Comparison of ENCODE assay signal across 31 cellular contexts in the genomic region with DNA sequence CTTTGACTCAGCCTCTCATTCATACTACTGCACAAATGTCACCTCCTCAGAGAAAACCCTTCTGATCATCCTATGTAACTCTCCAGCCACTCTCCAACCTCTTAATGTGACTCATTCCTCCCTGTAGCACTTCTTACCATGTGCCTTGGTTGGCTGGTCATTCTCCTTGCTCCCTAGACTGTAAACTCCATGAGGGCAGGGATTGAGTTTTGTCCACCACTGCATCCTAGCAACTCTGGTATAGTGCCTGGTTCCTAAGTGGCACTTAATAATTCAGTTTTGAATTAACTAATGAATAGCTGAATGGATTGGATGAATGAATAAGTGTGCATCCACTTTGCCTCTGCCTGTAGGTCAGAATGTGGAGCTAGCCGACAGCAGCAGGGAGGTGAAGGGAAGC.
"Had no signal": no experiment of that assay in that cellular context is flagged by ENCODE, and none has a peak within 500 bp of the region (broad histone marks: within the 10 kb centered on the region; RNA-seq: fewer than 3 reads in every experiment).

No MANE protein-coding gene starts in this region.

- ATAC-seq: activated CD4-positive, alpha-beta T cell treated with anti-CD3 and anti-CD28 coated beads for 36 hours; activated CD8-positive, alpha-beta memory T cell treated with anti-CD3 and anti-CD28 coated beads, Interleukin-2, amount 10 ng/mL, durations not matched to agents 7 days and 5 days; activated CD8-positive, alpha-beta T cell treated with anti-CD3 and anti-CD28 coated beads, Interleukin-2, amount 10 ng/mL, durations not matched to agents 7 days and 5 days; activated naive CD8-positive, alpha-beta T cell treated with anti-CD3 and anti-CD28 coated beads, Interleukin-2, amount 50 U/mL, for 24 hours; body of pancreas; esophagus mucosa had no signal

- H3K4me3 ChIP-seq: adrenal gland, body of pancreas had no signal

- DNase-seq: activated CD4-positive, alpha-beta memory T cell treated with anti-CD3 and anti-CD28 coated beads for 36 hours; activated CD4-positive, alpha-beta T cell treated with anti-CD3 and anti-CD28 coated beads for 36 hours; activated CD4-positive, alpha-beta T cell treated with anti-CD3 and anti-CD28 coated beads, Interleukin-2, amount 10 ng/mL, durations not matched to agents 24 days and 14 days; activated CD4-positive, CD25-positive, alpha-beta regulatory T cell; activated CD4-positive, CD25-positive, alpha-beta regulatory T cell treated with anti-CD3 and anti-CD28 coated beads, Interleukin-2, amount 50 U/mL, for 72 hours; activated CD8-positive, alpha-beta memory T cell treated with anti-CD3 and anti-CD28 coated beads, Interleukin-2, amount 10 ng/mL, durations not matched to agents 7 days and 5 days; activated CD8-positive, alpha-beta memory T cell treated with anti-CD3 and anti-CD28 coated beads, Interleukin-2, amount 50 U/mL, for 4 hours; activated CD8-positive, alpha-beta T cell treated with anti-CD3 and anti-CD28 coated beads, Interleukin-2, amount 10 ng/mL, durations not matched to agents 7 days and 5 days; activated effector memory CD4-positive, alpha-beta T cell treated with anti-CD3 and anti-CD28 coated beads, Interleukin-2, amount 50 U/mL, for 16 hours; activated naive CD4-positive, alpha-beta T cell treated with anti-CD3 and anti-CD28 coated beads for 36 hours; activated naive CD8-positive, alpha-beta T cell treated with anti-CD3 and anti-CD28 coated beads for 36 hours; activated naive CD8-positive, alpha-beta T cell treated with anti-CD3 and anti-CD28 coated beads, Interleukin-2, amount 50 U/mL, for 24 hours; activated T-cell treated with anti-CD3 and anti-CD28 coated beads, Interleukin-2, amount 50 U/mL, for 1 hour; activated T-cell treated with anti-CD3 and anti-CD28 coated beads, Interleukin-2, amount 50 U/mL, for 48 hours; adrenal gland; amygdala; aorta; body of pancreas; caudate nucleus; effector memory CD4-positive, alpha-beta T cell; endodermal cell; foreskin fibroblast; head of caudate nucleus; T-helper 1 cell; T-helper 2 cell had no signal

- H3K36me3 Mint-ChIP-seq: activated CD4-positive, alpha-beta memory T cell treated with anti-CD3 and anti-CD28 coated beads for 36 hours; activated CD8-positive, alpha-beta memory T cell treated with anti-CD3 and anti-CD28 coated beads, Interleukin-2, amount 10 ng/mL, durations not matched to agents 7 days and 5 days; activated naive CD4-positive, alpha-beta T cell treated with anti-CD3 and anti-CD28 coated beads, Interleukin-2, amount 50 U/mL, for 24 hours; activated naive CD8-positive, alpha-beta T cell treated with anti-CD3 and anti-CD28 coated beads for 36 hours had no signal

- H3K27me3 Mint-ChIP-seq: activated CD4-positive, alpha-beta T cell treated with anti-CD3 and anti-CD28 coated beads for 36 hours had no signal

- H3K27ac Mint-ChIP-seq: activated CD4-positive, alpha-beta memory T cell treated with anti-CD3 and anti-CD28 coated beads for 36 hours; activated CD4-positive, alpha-beta T cell treated with anti-CD3 and anti-CD28 coated beads for 36 hours; activated CD4-positive, alpha-beta T cell treated with anti-CD3 and anti-CD28 coated beads, Interleukin-2, amount 10 ng/mL, durations not matched to agents 24 days and 14 days; activated CD8-positive, alpha-beta memory T cell treated with anti-CD3 and anti-CD28 coated beads, Interleukin-2, amount 10 ng/mL, durations not matched to agents 7 days and 5 days; activated CD8-positive, alpha-beta T cell treated with anti-CD3 and anti-CD28 coated beads, Interleukin-2, amount 10 ng/mL, durations not matched to agents 7 days and 5 days; activated naive CD4-positive, alpha-beta T cell treated with anti-CD3 and anti-CD28 coated beads for 36 hours; activated naive CD4-positive, alpha-beta T cell treated with anti-CD3 and anti-CD28 coated beads, Interleukin-2, amount 50 U/mL, for 24 hours; activated naive CD8-positive, alpha-beta T cell treated with anti-CD3 and anti-CD28 coated beads for 36 hours; activated naive CD8-positive, alpha-beta T cell treated with anti-CD3 and anti-CD28 coated beads, Interleukin-2, amount 50 U/mL, for 24 hours; activated T-helper 1 cell treated with anti-CD3 and anti-CD28 coated beads, Interleukin-12 subunit alpha, Interleukin-12 subunit beta, Interleukin-2, Interleukin-4 antibody, amounts not matched to agents 30 ng/mL and 10 ng/mL and 1 ng/mL, durations not matched to agents 14 hours and 24 hours and 36 hours; activated T-helper 2 cell treated with anti-CD3 and anti-CD28 coated beads, Interferon-gamma antibody, Interleukin-2, Interleukin-4, amounts not matched to agents 10 μg/mL and 5 μg/mL and 100 μg/mL, durations not matched to agents 14 hours and 24 hours and 36 hours; endodermal cell had no signal

- H3K4me1 ChIP-seq: adrenal gland, body of pancreas had no signal

- H3K9me3 Mint-ChIP-seq: activated CD4-positive, alpha-beta memory T cell treated with anti-CD3 and anti-CD28 coated beads for 36 hours; activated CD4-positive, alpha-beta T cell treated with anti-CD3 and anti-CD28 coated beads, Interleukin-2, amount 10 ng/mL, durations not matched to agents 24 days and 14 days; activated naive CD4-positive, alpha-beta T cell treated with anti-CD3 and anti-CD28 coated beads for 36 hours; activated naive CD4-positive, alpha-beta T cell treated with anti-CD3 and anti-CD28 coated beads, Interleukin-2, amount 50 U/mL, for 24 hours; activated naive CD8-positive, alpha-beta T cell treated with anti-CD3 and anti-CD28 coated beads for 36 hours; activated naive CD8-positive, alpha-beta T cell treated with anti-CD3 and anti-CD28 coated beads, Interleukin-2, amount 50 U/mL, for 24 hours; activated T-helper 1 cell treated with anti-CD3 and anti-CD28 coated beads, Interleukin-12 subunit alpha, Interleukin-12 subunit beta, Interleukin-2, Interleukin-4 antibody, amounts not matched to agents 30 ng/mL and 10 ng/mL and 1 ng/mL, durations not matched to agents 14 hours and 24 hours and 36 hours; activated T-helper 2 cell treated with anti-CD3 and anti-CD28 coated beads, Interferon-gamma antibody, Interleukin-2, Interleukin-4, amounts not matched to agents 10 μg/mL and 5 μg/mL and 100 μg/mL, durations not matched to agents 14 hours and 24 hours and 36 hours; endodermal cell had no signal

- FAIRE-seq: colon, frontal cortex had no signal

- H3K27ac ChIP-seq: adrenal gland, body of pancreas had no signal

- H3K4me3 Mint-ChIP-seq: activated CD4-positive, alpha-beta memory T cell treated with anti-CD3 and anti-CD28 coated beads for 36 hours; activated CD4-positive, alpha-beta T cell treated with anti-CD3 and anti-CD28 coated beads for 36 hours; activated CD4-positive, alpha-beta T cell treated with anti-CD3 and anti-CD28 coated beads, Interleukin-2, amount 10 ng/mL, durations not matched to agents 24 days and 14 days; activated CD8-positive, alpha-beta memory T cell treated with anti-CD3 and anti-CD28 coated beads, Interleukin-2, amount 10 ng/mL, durations not matched to agents 7 days and 5 days; activated CD8-positive, alpha-beta T cell treated with anti-CD3 and anti-CD28 coated beads, Interleukin-2, amount 10 ng/mL, durations not matched to agents 7 days and 5 days; activated naive CD4-positive, alpha-beta T cell treated with anti-CD3 and anti-CD28 coated beads for 36 hours; activated naive CD4-positive, alpha-beta T cell treated with anti-CD3 and anti-CD28 coated beads, Interleukin-2, amount 50 U/mL, for 24 hours; activated naive CD8-positive, alpha-beta T cell treated with anti-CD3 and anti-CD28 coated beads for 36 hours; activated naive CD8-positive, alpha-beta T cell treated with anti-CD3 and anti-CD28 coated beads, Interleukin-2, amount 50 U/mL, for 24 hours; activated T-helper 1 cell treated with anti-CD3 and anti-CD28 coated beads, Interleukin-12 subunit alpha, Interleukin-12 subunit beta, Interleukin-2, Interleukin-4 antibody, amounts not matched to agents 30 ng/mL and 10 ng/mL and 1 ng/mL, durations not matched to agents 14 hours and 24 hours and 36 hours; endodermal cell had no signal

- H3K4me1 Mint-ChIP-seq: activated CD4-positive, alpha-beta T cell treated with anti-CD3 and anti-CD28 coated beads for 36 hours; activated CD8-positive, alpha-beta memory T cell treated with anti-CD3 and anti-CD28 coated beads, Interleukin-2, amount 10 ng/mL, durations not matched to agents 7 days and 5 days; activated naive CD4-positive, alpha-beta T cell treated with anti-CD3 and anti-CD28 coated beads, Interleukin-2, amount 50 U/mL, for 24 hours; activated naive CD8-positive, alpha-beta T cell treated with anti-CD3 and anti-CD28 coated beads for 36 hours had no signal

- H3K36me3 ChIP-seq: adrenal gland had no signal

- H3K9me3 ChIP-seq: adrenal gland, body of pancreas had no signal

- H3K27me3 ChIP-seq: adrenal gland, body of pancreas had no signal
